1 cellular context compared by ENCODE assay signal in the genomic region with DNA sequence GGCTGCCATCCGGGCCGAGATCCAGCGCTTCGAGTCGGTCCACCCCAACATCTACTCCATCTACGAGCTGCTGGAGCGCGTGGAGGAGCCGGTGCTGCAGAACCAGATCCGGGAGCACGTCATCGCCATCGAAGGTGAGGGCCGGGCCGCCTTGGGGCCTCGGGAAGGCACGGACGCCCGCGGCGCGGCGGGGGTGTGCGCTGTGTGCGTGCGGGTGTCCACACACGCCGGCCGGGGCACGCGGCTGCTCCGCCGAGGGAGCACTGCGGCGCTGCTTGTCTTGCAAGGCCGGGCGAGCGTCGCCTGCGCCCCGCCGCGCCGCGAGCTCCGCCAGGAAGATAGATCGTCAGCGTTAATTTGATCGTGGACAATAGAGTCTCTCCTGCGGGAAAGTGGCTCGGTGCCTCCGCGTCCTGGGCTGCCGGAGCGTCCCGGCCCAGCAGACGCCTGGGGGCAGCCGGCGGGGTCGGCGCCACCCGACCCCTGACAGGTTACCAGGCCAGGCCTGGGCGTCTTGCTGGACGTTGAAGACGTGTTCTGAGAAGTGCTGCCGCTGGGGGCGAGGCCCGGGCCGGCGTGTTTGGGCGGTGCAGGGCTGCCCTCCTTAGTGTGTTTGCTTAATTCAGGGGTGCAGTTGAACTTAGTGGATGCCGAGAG.
TF ChIP-seq lines count a peak whose summit lies in the region.

No MANE protein-coding gene starts in this region.

TF ChIP-seq in HepG2, 621 proteins besides CTCF, POLR2A, EP300 and RAD21 (continued from another document and continues in another):
- TF ChIP-seq, protein P1, sequence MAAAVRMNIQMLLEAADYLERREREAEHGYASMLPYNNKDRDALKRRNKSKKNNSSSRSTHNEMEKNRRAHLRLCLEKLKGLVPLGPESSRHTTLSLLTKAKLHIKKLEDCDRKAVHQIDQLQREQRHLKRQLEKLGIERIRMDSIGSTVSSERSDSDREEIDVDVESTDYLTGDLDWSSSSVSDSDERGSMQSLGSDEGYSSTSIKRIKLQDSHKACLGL (CRISPR knock-in tag; IDR thresholded peaks at IDR 0.05): no peak
- TF ChIP-seq CBX2 (IDR thresholded peaks at IDR 0.05; ENCODE audit: low read depth, low read length) (no peak), CBX2 (CRISPR knock-in tag; IDR thresholded peaks at IDR 0.05; ENCODE audit: low read depth) (no peak), REXO4 (CRISPR knock-in tag; IDR thresholded peaks at IDR 0.05; ENCODE audit: borderline replicate concordance) (0 out of 2 replicates have a peak, but pooled peaks have one; percentile 36), ZBTB20 (CRISPR knock-in tag; IDR thresholded peaks at IDR 0.05; ENCODE audit: borderline replicate concordance, low read depth) (no peak), ZNF747 (CRISPR knock-in tag; IDR thresholded peaks at IDR 0.05; ENCODE audit: borderline replicate concordance) (peak; percentile 75; the same call in 1 of the 2 replicates), ARNT2 (CRISPR knock-in tag; IDR thresholded peaks at IDR 0.05; ENCODE audit: low read depth) (peak; percentile 83), ZNF24 (IDR thresholded peaks at IDR 0.05) (no peak), ZFP41 (CRISPR knock-in tag; IDR thresholded peaks at IDR 0.05; ENCODE audit: borderline replicate concordance) (no peak), ZNF790 (CRISPR knock-in tag; IDR thresholded peaks at IDR 0.05; ENCODE audit: borderline replicate concordance) (no peak), NFE2L1 (CRISPR knock-in tag; IDR thresholded peaks at IDR 0.05; ENCODE audit: borderline replicate concordance) (no peak), PHB2 (IDR thresholded peaks at IDR 0.05; ENCODE audit: partially characterized antibody) (no peak), ZNF891 (CRISPR knock-in tag; IDR thresholded peaks at IDR 0.05) (no peak; the same call in 1 of the 2 replicates), ZBTB38 (CRISPR knock-in tag; IDR thresholded peaks at IDR 0.05) (no peak; the same call in 1 of the 2 replicates), ZNF337 (CRISPR knock-in tag; IDR thresholded peaks at IDR 0.05; ENCODE audit: borderline replicate concordance, low read depth) (0 out of 2 replicates have a peak, but pooled peaks have one; percentile 63), ZNF333 (CRISPR knock-in tag; IDR thresholded peaks at IDR 0.05; ENCODE audit: borderline replicate concordance) (no peak), NRL (CRISPR knock-in tag; IDR thresholded peaks at IDR 0.05; ENCODE audit: borderline replicate concordance) (peak; percentile 34; the same call in 1 of the 2 replicates), ZNF563 (CRISPR knock-in tag; IDR thresholded peaks at IDR 0.05) (peak; percentile 51), ZNF629 (CRISPR knock-in tag; conservative IDR thresholded peaks at IDR 0.05) (no peak), DPF2 (CRISPR knock-in tag; IDR thresholded peaks at IDR 0.05; ENCODE audit: borderline replicate concordance, low read depth) (no peak), ZBTB8A (CRISPR knock-in tag; IDR thresholded peaks at IDR 0.05; ENCODE audit: borderline replicate concordance, low read depth) (no peak; the same call in 1 of the 2 replicates), RFX3 (CRISPR knock-in tag; IDR thresholded peaks at IDR 0.05) (no peak), EHMT2 (IDR thresholded peaks at IDR 0.05; ENCODE audit: borderline replicate concordance, low read depth, low read length) (no peak), KMT2A (CRISPR knock-in tag; IDR thresholded peaks at IDR 0.05) (peak; percentile 62), MBD4 (IDR thresholded peaks at IDR 0.05; ENCODE audit: borderline replicate concordance, low read length) (no peak), BCL6 (CRISPR knock-in tag; IDR thresholded peaks at IDR 0.05) (no peak), SIN3A (IDR thresholded peaks at IDR 0.05; ENCODE audit: borderline replicate concordance, low read depth, low read length) (no peak; the same call in 1 of the 2 replicates), FOXA1 (IDR thresholded peaks at IDR 0.05) (no peak), FOXA1 (CRISPR knock-in tag; IDR thresholded peaks at IDR 0.05) (no peak), NONO (IDR thresholded peaks at IDR 0.05) (no peak), NONO (CRISPR knock-in tag; conservative IDR thresholded peaks at IDR 0.05) (0 out of 2 replicates have a peak, but pooled peaks have one; percentile 24), SRSF4 (IDR thresholded peaks at IDR 0.05; ENCODE audit: low read depth, low read length, poor library complexity, severe bottlenecking) (no peak), CBX1 (IDR thresholded peaks at IDR 0.05; ENCODE audit: low read depth) (no peak), IKZF4 (CRISPR knock-in tag; IDR thresholded peaks at IDR 0.05; ENCODE audit: borderline replicate concordance, low read depth, not compliant biosample characterization) (no peak), ZNF781 (CRISPR knock-in tag; IDR thresholded peaks at IDR 0.05; ENCODE audit: borderline replicate concordance, not compliant biosample characterization) (peak; percentile 61), ATRX (CRISPR knock-in tag; IDR thresholded peaks at IDR 0.05; ENCODE audit: borderline replicate concordance) (no peak), PITX1 (CRISPR knock-in tag; IDR thresholded peaks at IDR 0.05) (no peak), ZBTB3 (CRISPR knock-in tag; IDR thresholded peaks at IDR 0.05; ENCODE audit: borderline replicate concordance, low read depth) (no peak), KLF15 (CRISPR knock-in tag; IDR thresholded peaks at IDR 0.05; ENCODE audit: borderline replicate concordance) (no peak), SRY (CRISPR knock-in tag; IDR thresholded peaks at IDR 0.05) (peak; percentile 72), ZFP36 (IDR thresholded peaks at IDR 0.05; ENCODE audit: borderline replicate concordance, low read depth, low read length, partially characterized antibody) (no peak)
- TF ChIP-seq, protein P2, sequence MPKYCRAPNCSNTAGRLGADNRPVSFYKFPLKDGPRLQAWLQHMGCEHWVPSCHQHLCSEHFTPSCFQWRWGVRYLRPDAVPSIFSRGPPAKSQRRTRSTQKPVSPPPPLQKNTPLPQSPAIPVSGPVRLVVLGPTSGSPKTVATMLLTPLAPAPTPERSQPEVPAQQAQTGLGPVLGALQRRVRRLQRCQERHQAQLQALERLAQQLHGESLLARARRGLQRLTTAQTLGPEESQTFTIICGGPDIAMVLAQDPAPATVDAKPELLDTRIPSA (CRISPR knock-in tag; IDR thresholded peaks at IDR 0.05; ENCODE audit: borderline replicate concordance): no peak
- TF ChIP-seq, protein P3, sequence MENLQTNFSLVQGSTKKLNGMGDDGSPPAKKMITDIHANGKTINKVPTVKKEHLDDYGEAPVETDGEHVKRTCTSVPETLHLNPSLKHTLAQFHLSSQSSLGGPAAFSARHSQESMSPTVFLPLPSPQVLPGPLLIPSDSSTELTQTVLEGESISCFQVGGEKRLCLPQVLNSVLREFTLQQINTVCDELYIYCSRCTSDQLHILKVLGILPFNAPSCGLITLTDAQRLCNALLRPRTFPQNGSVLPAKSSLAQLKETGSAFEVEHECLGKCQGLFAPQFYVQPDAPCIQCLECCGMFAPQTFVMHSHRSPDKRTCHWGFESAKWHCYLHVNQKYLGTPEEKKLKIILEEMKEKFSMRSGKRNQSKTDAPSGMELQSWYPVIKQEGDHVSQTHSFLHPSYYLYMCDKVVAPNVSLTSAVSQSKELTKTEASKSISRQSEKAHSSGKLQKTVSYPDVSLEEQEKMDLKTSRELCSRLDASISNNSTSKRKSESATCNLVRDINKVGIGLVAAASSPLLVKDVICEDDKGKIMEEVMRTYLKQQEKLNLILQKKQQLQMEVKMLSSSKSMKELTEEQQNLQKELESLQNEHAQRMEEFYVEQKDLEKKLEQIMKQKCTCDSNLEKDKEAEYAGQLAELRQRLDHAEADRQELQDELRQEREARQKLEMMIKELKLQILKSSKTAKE (CRISPR knock-in tag; IDR thresholded peaks at IDR 0.05; ENCODE audit: borderline replicate concordance): no peak
- TF ChIP-seq, protein P4, sequence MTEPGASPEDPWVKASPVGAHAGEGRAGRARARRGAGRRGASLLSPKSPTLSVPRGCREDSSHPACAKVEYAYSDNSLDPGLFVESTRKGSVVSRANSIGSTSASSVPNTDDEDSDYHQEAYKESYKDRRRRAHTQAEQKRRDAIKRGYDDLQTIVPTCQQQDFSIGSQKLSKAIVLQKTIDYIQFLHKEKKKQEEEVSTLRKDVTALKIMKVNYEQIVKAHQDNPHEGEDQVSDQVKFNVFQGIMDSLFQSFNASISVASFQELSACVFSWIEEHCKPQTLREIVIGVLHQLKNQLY (CRISPR knock-in tag; IDR thresholded peaks at IDR 0.05): no peak
- TF ChIP-seq, protein P5, sequence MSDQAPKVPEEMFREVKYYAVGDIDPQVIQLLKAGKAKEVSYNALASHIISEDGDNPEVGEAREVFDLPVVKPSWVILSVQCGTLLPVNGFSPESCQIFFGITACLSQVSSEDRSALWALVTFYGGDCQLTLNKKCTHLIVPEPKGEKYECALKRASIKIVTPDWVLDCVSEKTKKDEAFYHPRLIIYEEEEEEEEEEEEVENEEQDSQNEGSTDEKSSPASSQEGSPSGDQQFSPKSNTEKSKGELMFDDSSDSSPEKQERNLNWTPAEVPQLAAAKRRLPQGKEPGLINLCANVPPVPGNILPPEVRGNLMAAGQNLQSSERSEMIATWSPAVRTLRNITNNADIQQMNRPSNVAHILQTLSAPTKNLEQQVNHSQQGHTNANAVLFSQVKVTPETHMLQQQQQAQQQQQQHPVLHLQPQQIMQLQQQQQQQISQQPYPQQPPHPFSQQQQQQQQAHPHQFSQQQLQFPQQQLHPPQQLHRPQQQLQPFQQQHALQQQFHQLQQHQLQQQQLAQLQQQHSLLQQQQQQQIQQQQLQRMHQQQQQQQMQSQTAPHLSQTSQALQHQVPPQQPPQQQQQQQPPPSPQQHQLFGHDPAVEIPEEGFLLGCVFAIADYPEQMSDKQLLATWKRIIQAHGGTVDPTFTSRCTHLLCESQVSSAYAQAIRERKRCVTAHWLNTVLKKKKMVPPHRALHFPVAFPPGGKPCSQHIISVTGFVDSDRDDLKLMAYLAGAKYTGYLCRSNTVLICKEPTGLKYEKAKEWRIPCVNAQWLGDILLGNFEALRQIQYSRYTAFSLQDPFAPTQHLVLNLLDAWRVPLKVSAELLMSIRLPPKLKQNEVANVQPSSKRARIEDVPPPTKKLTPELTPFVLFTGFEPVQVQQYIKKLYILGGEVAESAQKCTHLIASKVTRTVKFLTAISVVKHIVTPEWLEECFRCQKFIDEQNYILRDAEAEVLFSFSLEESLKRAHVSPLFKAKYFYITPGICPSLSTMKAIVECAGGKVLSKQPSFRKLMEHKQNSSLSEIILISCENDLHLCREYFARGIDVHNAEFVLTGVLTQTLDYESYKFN (CRISPR knock-in tag; conservative IDR thresholded peaks at IDR 0.05): no peak
- TF ChIP-seq, protein P6, sequence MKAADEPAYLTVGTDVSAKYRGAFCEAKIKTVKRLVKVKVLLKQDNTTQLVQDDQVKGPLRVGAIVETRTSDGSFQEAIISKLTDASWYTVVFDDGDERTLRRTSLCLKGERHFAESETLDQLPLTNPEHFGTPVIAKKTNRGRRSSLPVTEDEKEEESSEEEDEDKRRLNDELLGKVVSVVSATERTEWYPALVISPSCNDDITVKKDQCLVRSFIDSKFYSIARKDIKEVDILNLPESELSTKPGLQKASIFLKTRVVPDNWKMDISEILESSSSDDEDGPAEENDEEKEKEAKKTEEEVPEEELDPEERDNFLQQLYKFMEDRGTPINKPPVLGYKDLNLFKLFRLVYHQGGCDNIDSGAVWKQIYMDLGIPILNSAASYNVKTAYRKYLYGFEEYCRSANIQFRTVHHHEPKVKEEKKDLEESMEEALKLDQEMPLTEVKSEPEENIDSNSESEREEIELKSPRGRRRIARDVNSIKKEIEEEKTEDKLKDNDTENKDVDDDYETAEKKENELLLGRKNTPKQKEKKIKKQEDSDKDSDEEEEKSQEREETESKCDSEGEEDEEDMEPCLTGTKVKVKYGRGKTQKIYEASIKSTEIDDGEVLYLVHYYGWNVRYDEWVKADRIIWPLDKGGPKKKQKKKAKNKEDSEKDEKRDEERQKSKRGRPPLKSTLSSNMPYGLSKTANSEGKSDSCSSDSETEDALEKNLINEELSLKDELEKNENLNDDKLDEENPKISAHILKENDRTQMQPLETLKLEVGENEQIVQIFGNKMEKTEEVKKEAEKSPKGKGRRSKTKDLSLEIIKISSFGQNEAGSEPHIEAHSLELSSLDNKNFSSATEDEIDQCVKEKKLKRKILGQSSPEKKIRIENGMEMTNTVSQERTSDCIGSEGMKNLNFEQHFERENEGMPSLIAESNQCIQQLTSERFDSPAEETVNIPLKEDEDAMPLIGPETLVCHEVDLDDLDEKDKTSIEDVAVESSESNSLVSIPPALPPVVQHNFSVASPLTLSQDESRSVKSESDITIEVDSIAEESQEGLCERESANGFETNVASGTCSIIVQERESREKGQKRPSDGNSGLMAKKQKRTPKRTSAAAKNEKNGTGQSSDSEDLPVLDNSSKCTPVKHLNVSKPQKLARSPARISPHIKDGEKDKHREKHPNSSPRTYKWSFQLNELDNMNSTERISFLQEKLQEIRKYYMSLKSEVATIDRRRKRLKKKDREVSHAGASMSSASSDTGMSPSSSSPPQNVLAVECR (CRISPR knock-in tag; IDR thresholded peaks at IDR 0.05; ENCODE audit: borderline replicate concordance): peak; percentile 63; the same call in 1 of the 2 replicates
- TF ChIP-seq, protein P7, sequence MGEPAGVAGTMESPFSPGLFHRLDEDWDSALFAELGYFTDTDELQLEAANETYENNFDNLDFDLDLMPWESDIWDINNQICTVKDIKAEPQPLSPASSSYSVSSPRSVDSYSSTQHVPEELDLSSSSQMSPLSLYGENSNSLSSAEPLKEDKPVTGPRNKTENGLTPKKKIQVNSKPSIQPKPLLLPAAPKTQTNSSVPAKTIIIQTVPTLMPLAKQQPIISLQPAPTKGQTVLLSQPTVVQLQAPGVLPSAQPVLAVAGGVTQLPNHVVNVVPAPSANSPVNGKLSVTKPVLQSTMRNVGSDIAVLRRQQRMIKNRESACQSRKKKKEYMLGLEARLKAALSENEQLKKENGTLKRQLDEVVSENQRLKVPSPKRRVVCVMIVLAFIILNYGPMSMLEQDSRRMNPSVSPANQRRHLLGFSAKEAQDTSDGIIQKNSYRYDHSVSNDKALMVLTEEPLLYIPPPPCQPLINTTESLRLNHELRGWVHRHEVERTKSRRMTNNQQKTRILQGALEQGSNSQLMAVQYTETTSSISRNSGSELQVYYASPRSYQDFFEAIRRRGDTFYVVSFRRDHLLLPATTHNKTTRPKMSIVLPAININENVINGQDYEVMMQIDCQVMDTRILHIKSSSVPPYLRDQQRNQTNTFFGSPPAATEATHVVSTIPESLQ (CRISPR knock-in tag; conservative IDR thresholded peaks at IDR 0.05): no peak
- TF ChIP-seq, protein P8, sequence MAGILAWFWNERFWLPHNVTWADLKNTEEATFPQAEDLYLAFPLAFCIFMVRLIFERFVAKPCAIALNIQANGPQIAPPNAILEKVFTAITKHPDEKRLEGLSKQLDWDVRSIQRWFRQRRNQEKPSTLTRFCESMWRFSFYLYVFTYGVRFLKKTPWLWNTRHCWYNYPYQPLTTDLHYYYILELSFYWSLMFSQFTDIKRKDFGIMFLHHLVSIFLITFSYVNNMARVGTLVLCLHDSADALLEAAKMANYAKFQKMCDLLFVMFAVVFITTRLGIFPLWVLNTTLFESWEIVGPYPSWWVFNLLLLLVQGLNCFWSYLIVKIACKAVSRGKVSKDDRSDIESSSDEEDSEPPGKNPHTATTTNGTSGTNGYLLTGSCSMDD (CRISPR knock-in tag; IDR thresholded peaks at IDR 0.05): no peak
- TF ChIP-seq, protein P9, sequence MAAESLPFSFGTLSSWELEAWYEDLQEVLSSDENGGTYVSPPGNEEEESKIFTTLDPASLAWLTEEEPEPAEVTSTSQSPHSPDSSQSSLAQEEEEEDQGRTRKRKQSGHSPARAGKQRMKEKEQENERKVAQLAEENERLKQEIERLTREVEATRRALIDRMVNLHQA (CRISPR knock-in tag; IDR thresholded peaks at IDR 0.05): no peak
- TF ChIP-seq, protein P10, sequence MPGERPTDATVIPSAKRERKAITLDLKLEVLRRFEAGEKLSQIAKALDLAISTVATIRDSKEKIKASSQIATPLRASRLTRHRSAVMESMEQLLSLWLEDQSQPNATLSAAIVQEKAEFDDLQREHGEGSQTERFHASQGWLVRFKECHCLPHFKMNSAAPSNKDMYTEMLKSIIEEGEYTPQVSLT (CRISPR knock-in tag; IDR thresholded peaks at IDR 0.05; ENCODE audit: borderline replicate concordance, low read depth): no peak
